In genomic region chr1:29122987-29123870, GRCh38 we compare ENCODE assay signal across 8 cellular contexts. TPM values are rescaled to one million over a fixed set of nuclear protein-coding genes. Genes with fewer than 3 reads are reported as not detected.
DNase-seq lines count a peak whose midpoint lies in the region; ATAC-seq and TF ChIP-seq lines count a peak whose summit lies in the region.

No MANE protein-coding gene starts in this region.

- H3K36me3 ChIP-seq in HUES6 (ENCODE audit: control insufficient read depth, insufficient read depth, low read length) (peaks cover 10% of the 10 kb centered on the region; the same call in 1 of the 2 replicates), kidney epithelial cell (ENCODE audit: control insufficient read depth, insufficient read depth, low read length) (no peaks in the 10 kb centered on the region), BE2C (no peaks in the 10 kb centered on the region)

- TF ChIP-seq CTCF in astrocyte of the spinal cord (IDR thresholded peaks at IDR 0.05; ENCODE audit: low read depth, low read length) (no peak), kidney epithelial cell (IDR thresholded peaks at IDR 0.05; ENCODE audit: insufficient read depth, low read length, poor library complexity, severe bottlenecking) (no peak), BE2C (IDR thresholded peaks at IDR 0.05; ENCODE audit: low read depth, low read length) (no peak)

- H3K9me3 Mint-ChIP-seq in stimulated activated naive CD8-positive, alpha-beta T cell treated with anti-CD3 and anti-CD28 coated beads, Interleukin-15, amount 100 ng/mL, for 72 hours = no peaks in the 10 kb centered on the region

- in situ Hi-C loops in astrocyte of the spinal cord (cut with HindIII; ENCODE audit: low sequenced_read_pairs) = no loop called here

- peaks cover 29% of the 10 kb centered on the region for H3K27me3 Mint-ChIP-seq in stimulated activated naive CD8-positive, alpha-beta T cell treated with anti-CD3 and anti-CD28 coated beads, Interleukin-15, amount 100 ng/mL, for 72 hours

- peak; percentile 61 for DNase-seq in AG08396 (ENCODE audit: low spot score)
- DNase-seq in astrocyte of the spinal cord (ENCODE audit: low read depth, low spot score) = peak; percentile 8
- no peak for DNase-seq in kidney epithelial cell (ENCODE audit: low read depth)
- peak; percentile 38 to 48 for DNase-seq in stimulated activated naive CD8-positive, alpha-beta T cell treated with anti-CD3 and anti-CD28 coated beads, Interleukin-15, amount 100 ng/mL, for 72 hours
- no peak for DNase-seq in NCI-H2107 (lab: John Stamatoyannopoulos, UW)
- DNase-seq in BE2C = no peak

- H3K4me1 ChIP-seq in HUES6 (ENCODE audit: control insufficient read depth, insufficient read depth, low read length) = peaks cover 17% of the 10 kb centered on the region; the same call in 1 of the 2 replicates
- H3K4me1 ChIP-seq in BE2C = no peaks in the 10 kb centered on the region

- H3K9me3 ChIP-seq in HUES6 (ENCODE audit: control insufficient read depth, insufficient read depth, low read depth, low read length) (no peaks in the 10 kb centered on the region), BE2C (no peaks in the 10 kb centered on the region)

- H3K27ac ChIP-seq in HUES6 (ENCODE audit: low read depth, low read length) = peak overlapping the region; percentile 92; the same call in 1 of the 2 replicates

- H3K4me3 ChIP-seq in HUES6 (ENCODE audit: low read depth, low read length) = peak overlapping the region; percentile 97
- peak overlapping the region; percentile 63 for H3K4me3 ChIP-seq in astrocyte of the spinal cord (ENCODE audit: low read depth, low read length)
- H3K4me3 ChIP-seq in kidney epithelial cell (ENCODE audit: low read depth, low read length) = peak overlapping the region; percentile 64
- H3K4me3 ChIP-seq in BE2C (ENCODE audit: low read depth, low read length) = no peak overlapping the region

- H3K4me3 Mint-ChIP-seq in stimulated activated naive CD8-positive, alpha-beta T cell treated with anti-CD3 and anti-CD28 coated beads, Interleukin-15, amount 100 ng/mL, for 72 hours = peak overlapping the region; percentile 76 to 86

- H3K4me1 Mint-ChIP-seq in stimulated activated naive CD8-positive, alpha-beta T cell treated with anti-CD3 and anti-CD28 coated beads, Interleukin-15, amount 100 ng/mL, for 72 hours = peaks cover 22% of the 10 kb centered on the region

- peaks cover 12% of the 10 kb centered on the region; the same call in 1 of the 2 replicates for H3K27me3 ChIP-seq in HUES6 (ENCODE audit: control insufficient read depth, insufficient read depth, low read length)
- H3K27me3 ChIP-seq in kidney epithelial cell (ENCODE audit: control insufficient read depth, insufficient read depth, low read length) = peaks cover 8% of the 10 kb centered on the region
- peaks cover 24% of the 10 kb centered on the region for H3K27me3 ChIP-seq in BE2C

- peak; percentile 3 for ATAC-seq in stimulated activated naive CD8-positive, alpha-beta T cell treated with anti-CD3 and anti-CD28 coated beads, Interleukin-15, amount 100 ng/mL, for 72 hours
- no peak for ATAC-seq in GM21619 (IDR thresholded peaks at IDR 0.05; ENCODE audit: unreplicated experiment)

- no peak overlapping the region for H3K27ac Mint-ChIP-seq in stimulated activated naive CD8-positive, alpha-beta T cell treated with anti-CD3 and anti-CD28 coated beads, Interleukin-15, amount 100 ng/mL, for 72 hours

- peak overlapping the region; percentile 99 for H3K9ac ChIP-seq in HUES6 (ENCODE audit: low read length)

RNA-seq across cellular contexts. Expression of gene TMEM200B, which starts 0.5 kb away (rescaled TPM):
- 2.1 and 2.9 TPM in 2 replicates for total RNA-seq in kidney epithelial cell
- 0.26 TPM for polyA plus RNA-seq in BE2C (2012; ENCODE audit: insufficient read depth, insufficient read length, low read depth)

RNA-seq across cellular contexts. Expression of gene SRSF4, which starts 58.5 kb away (rescaled TPM):
- total RNA-seq in kidney epithelial cell = 30.0 and 40.2 TPM in 2 replicates
- polyA plus RNA-seq in BE2C (2012; ENCODE audit: insufficient read depth, insufficient read length, low read depth) = 78.8 TPM

Comparison
In these comparisons a context has a peak if more than half of its experiments do, and no peak if none do; other contexts are left out.
1. DNase-seq: peak in AG08396 (single experiment), astrocyte of the spinal cord (single experiment) and stimulated activated naive CD8-positive, alpha-beta T cell treated with anti-CD3 and anti-CD28 coated beads, Interleukin-15, amount 100 ng/mL, for 72 hours (2 of 2); none in kidney epithelial cell (single experiment), NCI-H2107 (single experiment) and BE2C (single experiment).